1 cellular context compared by ENCODE assay signal in the genomic region with DNA sequence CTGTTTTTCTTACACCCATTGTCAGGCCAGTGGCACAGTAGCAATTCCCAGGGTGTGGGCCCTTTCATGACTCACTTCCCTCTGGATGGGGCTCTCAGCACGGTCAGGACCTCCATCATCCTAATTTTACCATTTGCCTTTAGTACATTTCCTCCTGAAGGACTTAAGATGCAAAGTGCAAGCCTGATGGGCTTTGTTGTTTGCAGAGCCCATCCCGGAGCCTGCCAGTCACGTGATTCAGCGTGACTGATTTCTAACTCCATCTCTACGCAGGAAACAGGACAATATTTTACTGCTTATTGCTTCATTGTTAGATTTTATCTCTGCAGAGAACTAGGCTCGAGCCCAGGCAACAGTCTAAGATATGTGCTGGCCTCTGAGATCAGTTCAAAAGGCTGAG.
TF ChIP-seq lines count a peak whose summit lies in the region.

No MANE protein-coding gene starts in this region.

TF ChIP-seq in K562, 482 proteins besides CTCF, POLR2A, EP300 and RAD21 (continued from another document):
- TF ChIP-seq, protein P1, sequence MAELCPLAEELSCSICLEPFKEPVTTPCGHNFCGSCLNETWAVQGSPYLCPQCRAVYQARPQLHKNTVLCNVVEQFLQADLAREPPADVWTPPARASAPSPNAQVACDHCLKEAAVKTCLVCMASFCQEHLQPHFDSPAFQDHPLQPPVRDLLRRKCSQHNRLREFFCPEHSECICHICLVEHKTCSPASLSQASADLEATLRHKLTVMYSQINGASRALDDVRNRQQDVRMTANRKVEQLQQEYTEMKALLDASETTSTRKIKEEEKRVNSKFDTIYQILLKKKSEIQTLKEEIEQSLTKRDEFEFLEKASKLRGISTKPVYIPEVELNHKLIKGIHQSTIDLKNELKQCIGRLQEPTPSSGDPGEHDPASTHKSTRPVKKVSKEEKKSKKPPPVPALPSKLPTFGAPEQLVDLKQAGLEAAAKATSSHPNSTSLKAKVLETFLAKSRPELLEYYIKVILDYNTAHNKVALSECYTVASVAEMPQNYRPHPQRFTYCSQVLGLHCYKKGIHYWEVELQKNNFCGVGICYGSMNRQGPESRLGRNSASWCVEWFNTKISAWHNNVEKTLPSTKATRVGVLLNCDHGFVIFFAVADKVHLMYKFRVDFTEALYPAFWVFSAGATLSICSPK (IDR thresholded peaks at IDR 0.05; ENCODE audit: borderline replicate concordance): no peak
- TF ChIP-seq, protein P2, sequence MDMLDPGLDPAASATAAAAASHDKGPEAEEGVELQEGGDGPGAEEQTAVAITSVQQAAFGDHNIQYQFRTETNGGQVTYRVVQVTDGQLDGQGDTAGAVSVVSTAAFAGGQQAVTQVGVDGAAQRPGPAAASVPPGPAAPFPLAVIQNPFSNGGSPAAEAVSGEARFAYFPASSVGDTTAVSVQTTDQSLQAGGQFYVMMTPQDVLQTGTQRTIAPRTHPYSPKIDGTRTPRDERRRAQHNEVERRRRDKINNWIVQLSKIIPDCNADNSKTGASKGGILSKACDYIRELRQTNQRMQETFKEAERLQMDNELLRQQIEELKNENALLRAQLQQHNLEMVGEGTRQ (CRISPR knock-in tag; IDR thresholded peaks at IDR 0.05): 0 out of 2 replicates have a peak, but pooled peaks have one; percentile 11
